ENCODE assay signal across 23 cellular contexts in genomic region chr3:7272203-7272602, GRCh38.
DNase-seq lines count a peak whose midpoint lies in the region; ATAC-seq and TF ChIP-seq lines count a peak whose summit lies in the region.
"Had no signal": no experiment of that assay in that cellular context is flagged by ENCODE, and none has a peak within 500 bp of the region (broad histone marks: within the 10 kb centered on the region; RNA-seq: fewer than 3 reads in every experiment).

No MANE protein-coding gene starts in this region.

- no peak for ATAC-seq in upper lobe of right lung
- ATAC-seq: A549, GM12878 had no signal

- H3K9me3 ChIP-seq in upper lobe of right lung, result no peaks in the 10 kb centered on the region

- H3K27me3 ChIP-seq in upper lobe of right lung, result no peaks in the 10 kb centered on the region
- H3K27me3 ChIP-seq: BLaER1 treated with 17β-estradiol and CSF1 and Interleukin-3, amounts not matched to agents 10 nM and 100 nM had no signal

- no peaks in the 10 kb centered on the region for H3K4me1 ChIP-seq in upper lobe of right lung
- H3K4me1 ChIP-seq: A549; BLaER1 treated with 17β-estradiol and CSF1 and Interleukin-3, amounts not matched to agents 10 nM and 100 nM had no signal

- TF ChIP-seq CTCF in epithelial cell of esophagus (IDR thresholded peaks at IDR 0.05; ENCODE audit: insufficient read depth, low read depth, low read length, missing control alignments) (no peak), upper lobe of right lung (IDR thresholded peaks at IDR 0.05) (no peak)

- no peaks in the 10 kb centered on the region for H3K36me3 ChIP-seq in upper lobe of right lung
- H3K36me3 ChIP-seq: BLaER1 treated with 17β-estradiol and CSF1 and Interleukin-3, amounts not matched to agents 10 nM and 100 nM had no signal

- no peak overlapping the region for H3K27ac ChIP-seq in upper lobe of right lung
- H3K27ac ChIP-seq: 22Rv1; A549; BLaER1 treated with 17β-estradiol and CSF1 and Interleukin-3, amounts not matched to agents 10 nM and 100 nM; C4-2B had no signal

- H3K4me3 ChIP-seq in epithelial cell of esophagus (ENCODE audit: low read length) (no peak overlapping the region), upper lobe of right lung (no peak overlapping the region)
- H3K4me3 ChIP-seq: A549; BLaER1 treated with 17β-estradiol and CSF1 and Interleukin-3, amounts not matched to agents 10 nM and 100 nM; GM12878 had no signal

- intact Hi-C loops in upper lobe of right lung (cut with DNase I), result no loop called here

- DNase-seq in HT1080 (ENCODE audit: low read depth) (peak; percentile 42), dermis blood vessel endothelial cell (peak; percentile 37), epithelial cell of esophagus (ENCODE audit: low read depth) (peak; percentile 6), renal cortical epithelial cell (ENCODE audit: low read depth) (peak; percentile 1), upper lobe of right lung (no peak), NCI-H2171 (lab: John Stamatoyannopoulos, UW) (no peak)
- no peak for DNase-seq in activated T-cell treated with anti-CD3 and anti-CD28 coated beads, Interleukin-2, amount 50 U/mL, for 48 hours
- DNase-seq: AML-193; CD4-positive, alpha-beta memory T cell; CD4-positive, CD25-positive, alpha-beta regulatory T cell; CD8-positive, alpha-beta memory T cell; COR-L47; DMS 273 treated with DMSO at 0.1 percent for 48 hours; DMS153; DMS79; DND-41; EL; GDM1 had no signal

Comparison
In these comparisons a context has a peak if more than half of its experiments do, and no peak if none do; other contexts are left out.
1. DNase-seq: peak in HT1080 (single experiment), dermis blood vessel endothelial cell (single experiment), epithelial cell of esophagus (single experiment) and renal cortical epithelial cell (single experiment); none in activated T-cell treated with anti-CD3 and anti-CD28 coated beads, Interleukin-2, amount 50 U/mL, for 48 hours (0 of 2), upper lobe of right lung (single experiment) and NCI-H2171 (single experiment).